ENCODE assay signal across 9 cellular contexts in the genomic region with DNA sequence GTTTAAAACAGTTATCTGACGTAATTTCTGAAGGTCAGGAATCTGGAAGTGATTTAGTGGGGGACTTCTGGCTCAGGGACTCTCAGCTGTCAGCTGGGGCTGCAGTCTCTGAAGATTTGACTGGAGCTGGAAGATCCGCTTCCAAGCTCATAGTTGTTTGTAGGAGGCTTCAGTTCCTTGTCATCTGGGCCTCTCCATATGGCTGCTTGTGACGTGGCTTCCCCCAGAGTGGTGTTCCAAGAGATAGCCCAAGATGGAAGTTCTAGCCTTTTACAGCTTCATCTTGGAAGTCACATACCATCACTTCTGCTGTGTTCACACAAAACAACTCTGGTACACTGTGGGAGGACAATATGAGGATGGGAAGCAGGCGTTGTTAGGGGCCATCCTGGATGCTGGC. TPM values are rescaled to one million over a fixed set of nuclear protein-coding genes. Genes with fewer than 3 reads are reported as not detected.
"Had no signal": no experiment of that assay in that cellular context is flagged by ENCODE, and none has a peak within 500 bp of the region (broad histone marks: within the 10 kb centered on the region; RNA-seq: fewer than 3 reads in every experiment).

No MANE protein-coding gene starts in this region.

- H3K27me3 Mint-ChIP-seq: IgD-negative memory B cell had no signal

- H3K27ac ChIP-seq: HL-60 had no signal

- H3K4me3 ChIP-seq: GM23338 had no signal

- H3K9me3 Mint-ChIP-seq: GM23338, IgD-negative memory B cell had no signal

- H3K4me2 ChIP-seq: GM23338 had no signal

- H2AFZ ChIP-seq: GM23338 had no signal

- H3K4me3 Mint-ChIP-seq: GM23338, H9, IgD-negative memory B cell had no signal

- ATAC-seq: GM23338, HepG2 had no signal

- H3K27ac Mint-ChIP-seq: GM23338, H9, IgD-negative memory B cell had no signal

- DNase-seq: H9, HCEC 1CT, KBM-7 had no signal

RNA-seq across cellular contexts. Expression of a gene that starts 2.1 kb away (rescaled TPM):
- total RNA-seq: GM23338, H1, H9, HepG2, HT1080 had no signal
- polyA plus RNA-seq: GM23338, H1, HepG2, IgD-negative memory B cell had no signal
